8 cellular contexts compared by ENCODE assay signal in genomic region chr5:88675159-88675757, GRCh38.
DNase-seq lines count a peak whose midpoint lies in the region; ATAC-seq, FAIRE-seq and TF ChIP-seq lines count a peak whose summit lies in the region.

No MANE protein-coding gene starts in this region.

- peak overlapping the region; percentile 91 for H3K4me2 ChIP-seq in astrocyte (ENCODE audit: low read length)

- H3K9me3 ChIP-seq in astrocyte (ENCODE audit: insufficient read depth, low read depth, low read length) (no peaks in the 10 kb centered on the region), upper lobe of right lung (no peaks in the 10 kb centered on the region)

- H4K20me1 ChIP-seq in astrocyte (ENCODE audit: insufficient read depth, low read length), result peaks cover 12% of the 10 kb centered on the region

- ATAC-seq in GM21576 (IDR thresholded peaks at IDR 0.05; ENCODE audit: unreplicated experiment) (peak; percentile 17), memory B cell (ENCODE audit: low read depth) (peak; percentile 27), upper lobe of right lung (peak; percentile 26)

- intact Hi-C loops in upper lobe of right lung (cut with DNase I), result no loop called here

- peaks cover 18% of the 10 kb centered on the region for H3K4me1 Mint-ChIP-seq in astrocyte (ENCODE audit: low read depth, unreplicated experiment)
- peaks cover 24% of the 10 kb centered on the region for H3K4me1 Mint-ChIP-seq in memory B cell

- H3K9me3 Mint-ChIP-seq in astrocyte (ENCODE audit: unreplicated experiment) (no peaks in the 10 kb centered on the region), memory B cell (peaks cover 8% of the 10 kb centered on the region)

- H3K4me3 Mint-ChIP-seq in astrocyte (ENCODE audit: unreplicated experiment) (peak overlapping the region; percentile 79), memory B cell (peak overlapping the region; percentile 84)

- H3K79me2 ChIP-seq in astrocyte (ENCODE audit: insufficient read depth, low read length), result peaks cover 87% of the 10 kb centered on the region

- H3K9ac ChIP-seq in astrocyte (ENCODE audit: low read length), result peak overlapping the region; percentile 91

- peak overlapping the region; percentile 72 for H2AFZ ChIP-seq in astrocyte (ENCODE audit: low read depth, low read length)

- H3K4me1 ChIP-seq in astrocyte (ENCODE audit: insufficient read depth, low read length) (peaks cover 28% of the 10 kb centered on the region), upper lobe of right lung (peaks cover 26% of the 10 kb centered on the region)

- peak overlapping the region; percentile 46; the same call in 1 of the 2 replicates for H3K4me3 ChIP-seq in GM08714 (ENCODE audit: low read length)
- H3K4me3 ChIP-seq in astrocyte (ENCODE audit: insufficient read depth, low read depth, low read length), result peak overlapping the region; percentile 83
- H3K4me3 ChIP-seq in upper lobe of right lung, result peak overlapping the region; percentile 45

- DNase-seq in M059J (ENCODE audit: low read depth), result peak; percentile 67
- DNase-seq in astrocyte (ENCODE audit: low read depth), result peak; percentile 72
- no peak for DNase-seq in memory B cell (ENCODE audit: low spot score in 2 of 2)
- no peak for DNase-seq in upper lobe of right lung
- no peak for DNase-seq in RKO (ENCODE audit: low spot score)
- no peak for DNase-seq in urothelium cell line (ENCODE audit: low spot score)

- H3K36me3 ChIP-seq in astrocyte (ENCODE audit: insufficient read depth, low read length), result no peaks in the 10 kb centered on the region
- no peaks in the 10 kb centered on the region for H3K36me3 ChIP-seq in upper lobe of right lung

- TF ChIP-seq CTCF in astrocyte (IDR thresholded peaks at IDR 0.05; ENCODE audit: insufficient read depth, low read depth, low read length) (no peak), upper lobe of right lung (IDR thresholded peaks at IDR 0.05) (no peak)

- H3K27me3 Mint-ChIP-seq in astrocyte (ENCODE audit: low read depth, unreplicated experiment), result peaks cover 69% of the 10 kb centered on the region
- peaks cover 28% of the 10 kb centered on the region for H3K27me3 Mint-ChIP-seq in memory B cell

- H3K27me3 ChIP-seq in astrocyte (ENCODE audit: insufficient read depth, low read length), result peaks cover 12% of the 10 kb centered on the region
- H3K27me3 ChIP-seq in upper lobe of right lung, result peaks cover 99% of the 10 kb centered on the region

- H3K27ac Mint-ChIP-seq in astrocyte (ENCODE audit: unreplicated experiment) (peak overlapping the region; percentile 36), memory B cell (peak overlapping the region; percentile 87)

- no peak for FAIRE-seq in astrocyte (lab: Jason Lieb, UNC)
- no peak for FAIRE-seq in urothelium cell line (lab: Jason Lieb, UNC)

- H3K27ac ChIP-seq in astrocyte (ENCODE audit: low read depth, low read length) (peak overlapping the region; percentile 93), upper lobe of right lung (no peak overlapping the region)

- H3K36me3 Mint-ChIP-seq in astrocyte (ENCODE audit: low read depth, unreplicated experiment) (no peaks in the 10 kb centered on the region), memory B cell (peaks cover 7% of the 10 kb centered on the region)

Comparison
In these comparisons a context has a peak if more than half of its experiments do, and no peak if none do; other contexts are left out.
1. DNase-seq: peak in M059J (single experiment) and astrocyte (single experiment); none in memory B cell (0 of 2), upper lobe of right lung (single experiment), RKO (single experiment) and urothelium cell line (single experiment).
2. Peak in every context shown above with its lines, with median percentiles within 50 percentile points of each other: H3K4me3 ChIP-seq and ATAC-seq.